Comparison of ENCODE assay signal across 11 cellular contexts in the genomic region with DNA sequence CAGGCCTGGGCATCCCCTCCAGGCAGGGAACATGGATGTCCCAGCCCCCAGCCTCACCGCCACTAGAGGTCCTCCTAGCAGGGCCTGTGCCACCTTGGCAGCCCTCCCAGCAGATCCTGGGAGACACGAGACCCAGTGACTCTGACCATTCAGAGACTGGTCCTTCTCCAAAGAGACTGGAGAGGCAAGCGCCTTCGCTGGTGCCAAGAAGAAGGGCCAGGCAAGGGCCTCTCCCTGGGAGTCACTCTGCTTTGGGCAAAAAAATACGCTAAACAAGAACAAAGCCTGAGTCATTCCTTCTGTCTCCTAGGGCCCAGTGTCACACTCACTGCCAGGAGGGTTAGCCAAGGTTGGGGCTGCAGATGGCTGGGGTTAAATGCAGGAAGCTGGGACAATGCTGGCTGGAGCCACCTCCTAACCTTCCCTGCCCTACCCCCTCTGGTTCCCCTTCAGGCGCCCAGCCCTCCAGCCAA. TPM values are rescaled to one million over a fixed set of nuclear protein-coding genes. Genes with fewer than 3 reads are reported as not detected.
A peak's percentile ranks its signal among the peaks of the same experiment; 100 is the strongest.
DNase-seq lines count a peak whose midpoint lies in the region; ATAC-seq and TF ChIP-seq lines count a peak whose summit lies in the region.
"Had no signal": no experiment of that assay in that cellular context is flagged by ENCODE, and none has a peak within 500 bp of the region (broad histone marks: within the 10 kb centered on the region; RNA-seq: fewer than 3 reads in every experiment).

No MANE protein-coding gene starts in this region.

- H3K36me3 ChIP-seq in OCI-LY1 (ENCODE audit: insufficient read depth, low read length), result no peaks in the 10 kb centered on the region
- H3K36me3 ChIP-seq: pancreas had no signal

- TF ChIP-seq CTCF in GM12874 (IDR thresholded peaks at IDR 0.05; ENCODE audit: insufficient read depth, low read depth, low read length), result 0 out of 2 replicates have a peak, but pooled peaks have one; percentile 7
- TF ChIP-seq CTCF in OCI-LY1 (IDR thresholded peaks at IDR 0.05; ENCODE audit: low read length), result peak; percentile 37; the same call in 1 of the 2 replicates
- TF ChIP-seq CTCF in fibroblast of mammary gland (conservative IDR thresholded peaks at IDR 0.05; ENCODE audit: control insufficient read depth, insufficient read depth, low read depth, low read length), result peak; percentile 12
- no peak for TF ChIP-seq CTCF in nephron progenitor cell (IDR thresholded peaks at IDR 0.05)

- no peak for ATAC-seq in GM18520 (IDR thresholded peaks at IDR 0.05; ENCODE audit: unreplicated experiment)

- H3K4me2 ChIP-seq in OCI-LY1 (ENCODE audit: low read length), result no peak overlapping the region

- H3K4me1 Mint-ChIP-seq in nephron progenitor cell, result peaks cover 47% of the 10 kb centered on the region

- no peaks in the 10 kb centered on the region for H3K9me3 Mint-ChIP-seq in nephron progenitor cell
- H3K9me3 Mint-ChIP-seq: dendritic cell treated with granulocyte-macrophage colony-stimulating factor and Interleukin-4, amounts not matched to agents 40 ng/mL and 50 ng/mL, for 4 days had no signal

- H4K20me1 ChIP-seq in OCI-LY1 (ENCODE audit: insufficient read depth, low read length), result no peaks in the 10 kb centered on the region

- H3K27me3 ChIP-seq in OCI-LY1 (ENCODE audit: insufficient read depth, low read length), result no peaks in the 10 kb centered on the region
- H3K27me3 ChIP-seq: pancreas had no signal

- H3K27me3 Mint-ChIP-seq in nephron progenitor cell (ENCODE audit: low read depth, poor library complexity), result peaks cover 4% of the 10 kb centered on the region
- H3K27me3 Mint-ChIP-seq: dendritic cell treated with granulocyte-macrophage colony-stimulating factor and Interleukin-4, amounts not matched to agents 40 ng/mL and 50 ng/mL, for 4 days had no signal

- H3K4me1 ChIP-seq in OCI-LY1 (ENCODE audit: insufficient read depth, low read length, severe bottlenecking), result no peaks in the 10 kb centered on the region
- H3K4me1 ChIP-seq: pancreas had no signal

- no peaks in the 10 kb centered on the region for H3K79me2 ChIP-seq in OCI-LY1 (ENCODE audit: insufficient read depth, low read length)

- no peak overlapping the region for H3K4me3 ChIP-seq in OCI-LY1 (ENCODE audit: low read depth, low read length, poor library complexity, severe bottlenecking)
- no peak overlapping the region for H3K4me3 ChIP-seq in fibroblast of mammary gland (ENCODE audit: control insufficient read depth, low read depth, low read length)
- H3K4me3 ChIP-seq: pancreas had no signal

- no peak overlapping the region for H2AFZ ChIP-seq in OCI-LY1 (ENCODE audit: low read length)

- no peaks in the 10 kb centered on the region for H3K9me3 ChIP-seq in OCI-LY1 (ENCODE audit: low read length)
- H3K9me3 ChIP-seq: pancreas had no signal

- no peaks in the 10 kb centered on the region for H3K9me2 ChIP-seq in OCI-LY1 (ENCODE audit: low read depth, low read length)

- DNase-seq in fibroblast of mammary gland (ENCODE audit: low read depth) (peak; percentile 59), pulmonary artery endothelial cell (ENCODE audit: low read depth, low spot score) (peak; percentile 68), COR-L47 (lab: John Stamatoyannopoulos, UW) (no peak), nephron progenitor cell (no peak)
- DNase-seq: T-helper 2 cell had no signal

- no peak overlapping the region for H3K9ac ChIP-seq in OCI-LY1 (ENCODE audit: low read length)

- no peaks in the 10 kb centered on the region for H3K36me3 Mint-ChIP-seq in nephron progenitor cell (ENCODE audit: low read depth)

- no peak overlapping the region for H3K27ac ChIP-seq in OCI-LY1 (ENCODE audit: low read depth, low read length, poor library complexity, severe bottlenecking)
- H3K27ac ChIP-seq: pancreas had no signal

- H3F3A ChIP-seq in OCI-LY1 (ENCODE audit: insufficient read depth, low read length), result no peaks in the 10 kb centered on the region

- no peak overlapping the region for H3K4me3 Mint-ChIP-seq in nephron progenitor cell
- H3K4me3 Mint-ChIP-seq: dendritic cell treated with granulocyte-macrophage colony-stimulating factor and Interleukin-4, amounts not matched to agents 40 ng/mL and 50 ng/mL, for 4 days had no signal

- H3K27ac Mint-ChIP-seq in nephron progenitor cell, result no peak overlapping the region
- H3K27ac Mint-ChIP-seq: dendritic cell treated with granulocyte-macrophage colony-stimulating factor and Interleukin-4, amounts not matched to agents 40 ng/mL and 50 ng/mL, for 4 days had no signal

RNA-seq across cellular contexts. Expression of gene SMIM23, which starts 35.3 kb away (rescaled TPM):
- total RNA-seq in pulmonary artery endothelial cell, result not detected in 2 replicates
- total RNA-seq: pancreas, temporal lobe had no signal

Comparison
In these comparisons a context has a peak if more than half of its experiments do, and no peak if none do; other contexts are left out.
1. DNase-seq: peak in fibroblast of mammary gland (single experiment) and pulmonary artery endothelial cell (single experiment); none in COR-L47 (single experiment) and nephron progenitor cell (single experiment).